14 cellular contexts compared by ENCODE assay signal in the genomic region with DNA sequence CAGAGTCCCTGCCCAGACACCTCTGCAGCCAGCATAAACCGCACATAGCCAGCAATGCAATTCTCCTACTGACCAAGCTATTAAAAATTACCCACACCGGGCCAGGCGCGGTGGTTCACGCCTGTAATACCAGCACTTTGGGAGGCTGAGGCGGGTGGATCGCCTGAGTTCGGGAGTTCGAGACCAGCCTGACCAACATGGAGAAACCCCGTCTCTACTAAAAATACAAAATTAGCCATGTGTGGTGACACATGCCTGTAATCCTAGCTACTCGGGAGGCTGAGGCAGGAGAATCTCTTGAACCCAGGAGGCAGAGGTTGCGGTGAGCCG. TPM values are rescaled to one million over a fixed set of nuclear protein-coding genes. Genes with fewer than 3 reads are reported as not detected.
DNase-seq lines count a peak whose midpoint lies in the region; ATAC-seq, FAIRE-seq and TF ChIP-seq lines count a peak whose summit lies in the region.
"Not testable (repeated sequence)": the region's sequence is repeated elsewhere in the genome, so short reads cannot be mapped to it uniquely, and the experiment has no call there.
"Had no signal": no experiment of that assay in that cellular context is flagged by ENCODE, and none has a peak within 500 bp of the region (broad histone marks: within the 10 kb centered on the region; RNA-seq: fewer than 3 reads in every experiment).

No MANE protein-coding gene starts in this region.

- H4K20me1 ChIP-seq in Karpas-422 (ENCODE audit: insufficient read depth, low read depth, low read length); SU-DHL-6 (ENCODE audit: low read depth, low read length): not testable (repeated sequence)
- H4K20me1 ChIP-seq in K562 (replicated peaks; ENCODE audit: control insufficient read depth, insufficient read depth, low read length): peaks cover 18% of the 10 kb centered on the region

- not testable (repeated sequence) for H3K9me2 ChIP-seq in Karpas-422 (replicated peaks; ENCODE audit: insufficient read depth, low read length); SU-DHL-6 (replicated peaks; ENCODE audit: insufficient read depth, low read length)

- TF ChIP-seq CTCF in A673 (conservative IDR thresholded peaks at IDR 0.05; ENCODE audit: low read depth, low read length); SU-DHL-6 (IDR thresholded peaks at IDR 0.05; ENCODE audit: insufficient read depth, low read length, poor library complexity, severe bottlenecking); K562 (IDR thresholded peaks at IDR 0.05 in 2 of 3, conservative IDR thresholded peaks at IDR 0.05 in 1 of 3; ENCODE audit: insufficient read depth in 2 of 3, low read depth in 1 of 3, low read length in 3 of 3); liver (IDR thresholded peaks at IDR 0.05; ENCODE audit: low read depth, low read length, missing input control); progenitor cell of endocrine pancreas (IDR thresholded peaks at IDR 0.05; ENCODE audit: unreplicated experiment): not testable (repeated sequence)

- H3F3A ChIP-seq in SU-DHL-6 (ENCODE audit: insufficient read depth): peaks cover 26% of the 10 kb centered on the region

- not testable (repeated sequence) for H3K27me3 ChIP-seq in A673 (replicated peaks; ENCODE audit: insufficient read depth, low read depth, low read length, poor library complexity); Karpas-422 (ENCODE audit: low read length); SU-DHL-6 (ENCODE audit: low read length); K562 (ENCODE audit: control insufficient read depth in 2 of 2, insufficient read depth in 2 of 2, low read length in 2 of 2); liver (ENCODE audit: control insufficient read depth in 4 of 4, insufficient read depth in 4 of 4, low read length in 3 of 4)

- peak overlapping the region; percentile 94 for H3K27ac ChIP-seq in A673 (ENCODE audit: low read depth, low read length, poor library complexity, severe bottlenecking)
- peak overlapping the region; percentile 91 for H3K27ac ChIP-seq in Karpas-422 (ENCODE audit: low read length)
- peak overlapping the region; percentile 91 for H3K27ac ChIP-seq in SU-DHL-6 (ENCODE audit: low read depth, low read length)
- H3K27ac ChIP-seq in K562 (ENCODE audit: extremely low read depth, low read depth, low read length): peak overlapping the region; percentile 70; the same call in 2 of the 3 replicates
- H3K27ac ChIP-seq in liver (ENCODE audit: low read depth in 1 of 2, low read length in 2 of 2): peak overlapping the region; percentile 96

- DNase-seq in A673 (ENCODE audit: low spot score); Karpas-422; K562 (ENCODE audit: extremely low read depth in 1 of 4, low spot score in 3 of 4); progenitor cell of endocrine pancreas (ENCODE audit: low spot score, unreplicated experiment): not testable (repeated sequence)

- H3K9ac ChIP-seq in ES-I3 (ENCODE audit: low read depth, low read length) (peak overlapping the region; percentile 14; the same call in 1 of the 2 replicates), Karpas-422 (ENCODE audit: low read length) (peak overlapping the region; percentile 68), SU-DHL-6 (ENCODE audit: low read length) (peak overlapping the region; percentile 53), K562 (ENCODE audit: insufficient read depth in 1 of 2, low read depth in 2 of 2, low read length in 2 of 2) (peak overlapping the region; percentile 58 to 82; a peak in 3 of 4 replicates), liver (ENCODE audit: low read depth in 1 of 2, low read length in 2 of 2) (peak overlapping the region in 1 of 2 donors; percentile 48)

- TF ChIP-seq RAD21 in K562 (CRISPR knock-in tag; conservative IDR thresholded peaks at IDR 0.05 in 1 of 2, IDR thresholded peaks at IDR 0.05 in 1 of 2); liver (IDR thresholded peaks at IDR 0.05): not testable (repeated sequence)

- not testable (repeated sequence) for TF ChIP-seq EP300 in K562 (IDR thresholded peaks at IDR 0.05; ENCODE audit: low read length)

- CTCF ChIA-PET in A673 (lab: Charles Lee); K562 (lab: Yijun Ruan, JAX; ENCODE audit: low intra/inter-chr PET ratio): not testable (repeated sequence)

- peak overlapping the region; percentile 94 for H3K4me3 Mint-ChIP-seq in activated T-helper 17 cell treated with anti-CD3 and anti-CD28 coated beads, Interleukin-2, amount 50 U/mL, for 72 hours
- not testable (repeated sequence) for H3K4me3 Mint-ChIP-seq in progenitor cell of endocrine pancreas (ENCODE audit: low read depth)

- not testable (repeated sequence) for ATAC-seq in activated T-helper 17 cell treated with anti-CD3 and anti-CD28 coated beads, Interleukin-2, amount 50 U/mL, for 72 hours (replicated peaks); K562

- H3K36me3 ChIP-seq in A673 (ENCODE audit: insufficient read depth, low read length, poor library complexity, severe bottlenecking) (peaks cover 47% of the 10 kb centered on the region), ES-I3 (ENCODE audit: insufficient read depth, low read length) (peaks cover 19% of the 10 kb centered on the region), Karpas-422 (ENCODE audit: insufficient read depth, low read length) (peaks cover 32% of the 10 kb centered on the region), K562 (ENCODE audit: control insufficient read depth, insufficient read depth, low read length) (peaks cover 79% of the 10 kb centered on the region)
- not testable (repeated sequence) for H3K36me3 ChIP-seq in SU-DHL-6 (ENCODE audit: low read length); liver (ENCODE audit: control insufficient read depth in 4 of 4, insufficient read depth in 3 of 4, low read depth in 1 of 4, low read length in 3 of 4)

- H3K27me3 Mint-ChIP-seq in activated T-helper 17 cell treated with anti-CD3 and anti-CD28 coated beads, Interleukin-2, amount 50 U/mL, for 72 hours; progenitor cell of endocrine pancreas: not testable (repeated sequence)

- in situ Hi-C loops in K562 (cut with MboI): not testable (repeated sequence)

- intact Hi-C loops in A673 (cut with micrococcal nuclease; ENCODE audit: unreplicated experiment): loop anchor here (10.0 kb wide), 1 partner anchor 160 kb away; the partner anchor contains the start of genes AP2A1 and TSKS
- intact Hi-C loops in K562 (cut with micrococcal nuclease): loop anchor here (5.0 kb wide), 1 partner anchor 58 kb away; the partner anchor contains the start of gene PNKP

- H3K36me3 Mint-ChIP-seq in activated T-helper 17 cell treated with anti-CD3 and anti-CD28 coated beads, Interleukin-2, amount 50 U/mL, for 72 hours (ENCODE audit: low read depth): peaks cover 100% of the 10 kb centered on the region
- peaks cover 10% of the 10 kb centered on the region for H3K36me3 Mint-ChIP-seq in progenitor cell of endocrine pancreas (ENCODE audit: insufficient read depth)

- peak overlapping the region; percentile 66 for H3K4me2 ChIP-seq in Karpas-422 (ENCODE audit: low read depth, low read length, poor library complexity, severe bottlenecking)
- peak overlapping the region; percentile 69 for H3K4me2 ChIP-seq in SU-DHL-6 (ENCODE audit: low read depth, low read length, poor library complexity, severe bottlenecking)
- peak overlapping the region; percentile 20; the same call in 1 of the 2 replicates for H3K4me2 ChIP-seq in K562 (ENCODE audit: insufficient read depth, low read length)

- POLR2A ChIA-PET in A673 (lab: Charles Lee; ENCODE audit: low non-redundant PET): interaction anchor here (0.6 to 0.7 kb wide), 2 partner anchors 11 to 40 kb away, joined by 3 read pairs; no protein-coding TSS in a partner anchor
- POLR2A ChIA-PET in K562 (lab: Yijun Ruan, JAX): interaction anchor here (0.6 to 1.0 kb wide), 2 partner anchors 14 to 98 kb away, joined by 3 to 6 read pairs; no protein-coding TSS in a partner anchor

- FAIRE-seq in K562 (lab: Jason Lieb, UNC): not testable (repeated sequence)

- H3K4me1 Mint-ChIP-seq in activated T-helper 17 cell treated with anti-CD3 and anti-CD28 coated beads, Interleukin-2, amount 50 U/mL, for 72 hours: peaks cover 40% of the 10 kb centered on the region
- peaks cover 24% of the 10 kb centered on the region for H3K4me1 Mint-ChIP-seq in progenitor cell of endocrine pancreas (ENCODE audit: low read depth)

- H2AFZ ChIP-seq in Karpas-422 (ENCODE audit: low read length); SU-DHL-6 (ENCODE audit: low read depth, low read length, severe bottlenecking); K562 (ENCODE audit: low read depth, low read length): not testable (repeated sequence)

- not testable (repeated sequence) for TF ChIP-seq POLR2A in K562 (conservative IDR thresholded peaks at IDR 0.05)

- H3K4me1 ChIP-seq in A673 (ENCODE audit: insufficient read depth, low read length, poor library complexity, severe bottlenecking) (peaks cover 37% of the 10 kb centered on the region), Karpas-422 (ENCODE audit: low read length) (peaks cover 60% of the 10 kb centered on the region), K562 (replicated peaks in 1 of 2; ENCODE audit: control insufficient read depth in 2 of 2, insufficient read depth in 2 of 2, low read length in 2 of 2) (peaks cover 30 to 69% of the 10 kb centered on the region in 2 experiments), liver (ENCODE audit: control insufficient read depth in 4 of 4, insufficient read depth in 4 of 4, low read length in 3 of 4) (peaks cover 13 to 49% (median 34%) of the 10 kb centered on the region in 4 donors)
- H3K4me1 ChIP-seq in ES-I3 (ENCODE audit: insufficient read depth, low read length): not testable (repeated sequence)

- H3K9me1 ChIP-seq in K562 (ENCODE audit: control insufficient read depth, insufficient read depth, low read length): not testable (repeated sequence)

- not testable (repeated sequence) for H3K9me3 Mint-ChIP-seq in activated T-helper 17 cell treated with anti-CD3 and anti-CD28 coated beads, Interleukin-2, amount 50 U/mL, for 72 hours; progenitor cell of endocrine pancreas (ENCODE audit: low read depth)

- H3K9me3 ChIP-seq in A673 (ENCODE audit: low read depth, low read length, poor library complexity, severe bottlenecking); ES-I3 (ENCODE audit: control insufficient read depth, insufficient read depth, low read length); Karpas-422 (ENCODE audit: low read length); SU-DHL-6 (ENCODE audit: insufficient read depth, low read length); K562 (replicated peaks; ENCODE audit: control insufficient read depth, insufficient read depth, low read depth, low read length); liver (ENCODE audit: control insufficient read depth in 4 of 4, low read length in 3 of 4): not testable (repeated sequence)

- BruUV-seq in A673 (replicated peaks; lab: Mats Ljungman, UMichigan); K562 (replicated peaks; lab: Mats Ljungman, UMichigan): not testable (repeated sequence)

- peak overlapping the region; percentile 25 for H3K4me3 ChIP-seq in A673 (ENCODE audit: low read depth, low read length, poor library complexity, severe bottlenecking)
- peak overlapping the region; percentile 52; the same call in 1 of the 2 replicates for H3K4me3 ChIP-seq in Karpas-422 (ENCODE audit: low read length)
- peak overlapping the region; percentile 18 for H3K4me3 ChIP-seq in SU-DHL-6 (ENCODE audit: insufficient read depth, low read length, poor library complexity, severe bottlenecking)
- H3K4me3 ChIP-seq in K562: not testable (repeated sequence)
- H3K4me3 ChIP-seq in liver (ENCODE audit: low read depth in 1 of 3, low read length in 3 of 3): peak overlapping the region in 1 of 3 donors; percentile 54

- peak overlapping the region; percentile 41 for H3K27ac Mint-ChIP-seq in activated T-helper 17 cell treated with anti-CD3 and anti-CD28 coated beads, Interleukin-2, amount 50 U/mL, for 72 hours
- H3K27ac Mint-ChIP-seq in progenitor cell of endocrine pancreas: peak overlapping the region; percentile 29

- WGBS in K562 (ENCODE audit: insufficient coverage, low coverage, missing lambda C conversion rate): 91% methylated on average over 13 of the region's 13 CpGs
- WGBS in liver: 47% methylated on average over 13 of the region's 13 CpGs

- H3K79me2 ChIP-seq in Karpas-422 (ENCODE audit: low read length): peaks cover 93% of the 10 kb centered on the region
- peaks cover 96% of the 10 kb centered on the region for H3K79me2 ChIP-seq in SU-DHL-6 (ENCODE audit: insufficient read depth, low read length)
- peaks cover 99% of the 10 kb centered on the region for H3K79me2 ChIP-seq in K562 (ENCODE audit: control insufficient read depth, insufficient read depth, low read length)

RNA-seq across cellular contexts. Expression of gene ATF5, which starts 4.2 kb away (rescaled TPM):
- total RNA-seq in A673 (2021) (302 and 322 TPM in 2 replicates), K562 (2014; rRNA removed) (20.5 and 21.7 TPM in 2 replicates), K562 (2014; rRNA removed; fragmentation: Illumina TruSeq; extraction: Trizol) (10.8 and 11.1 TPM in 2 replicates), K562 (2015; rRNA removed; fragmentation: Illumina TruSeq; extraction: Trizol) (11.1 and 13.0 TPM in 2 replicates), K562 (2021) (52.4 and 57.6 TPM in 2 replicates), liver (100 to 1,000 TPM in 1 of 2 donors, 10 to 100 TPM in 1; 42.3 to 143 TPM), progenitor cell of endocrine pancreas (14.5 and 15.9 TPM in 2 replicates)
- 454 and 537 TPM in 2 replicates for total RNA-seq in Karpas-422 (2014; rRNA removed; shearing (Covaris generic); ENCODE audit: low replicate concordance)
- 10 to 100 TPM; 26.0 to 28.6 TPM for total RNA-seq in activated T-helper 17 cell treated with anti-CD3 and anti-CD28 coated beads, Interleukin-2, amount 50 U/mL, for 72 hours
- 9.2 and 9.5 TPM in 2 replicates for total RNA-seq in K562 (2011; cell fraction: chromatin; rRNA removed; ENCODE audit: low replicate concordance)
- 5.7 and 9.2 TPM in 2 replicates for total RNA-seq in K562 (2011; cell fraction: nucleolus; rRNA removed)
- total RNA-seq in K562 (2011; cell fraction: nucleoplasm; rRNA removed): 10.9 and 12.4 TPM in 2 replicates
- polyA plus RNA-seq in K562 (2011; rRNA removed) (3.0 and 5.9 TPM in 2 replicates), K562 (2014; fragmentation: Illumina TruSeq; extraction: Trizol) (30.7 and 53.3 TPM in 2 replicates), K562 (2014; fragmentation: Nextera tagmentation; extraction: Ambion mirVana) (1 to 10 TPM; 3.8 to 5.2 TPM), K562 (2014; rRNA removed) (39.6 and 42.8 TPM in 2 replicates), liver (1,000 to 10,000 TPM in 1 of 2 donors, 100 to 1,000 TPM in 1; 550 to 2,086 TPM)
- polyA plus RNA-seq in K562 (2011; cell fraction: cytosol; rRNA removed): 4.5 and 8.9 TPM in 2 replicates
- polyA plus RNA-seq in K562 (2011; cell fraction: nucleus; rRNA removed): 6.4 and 6.8 TPM in 2 replicates
- 38.4 and 739 TPM in 2 replicates for polyA plus RNA-seq in K562 (2012)
- polyA minus RNA-seq in K562 (2011; rRNA and poly(A)+ RNA removed): 0.74 and 1.9 TPM in 2 replicates
- 2.4 and 4.5 TPM in 2 replicates for polyA minus RNA-seq in K562 (2011; cell fraction: cytosol; rRNA and poly(A)+ RNA removed)
- polyA minus RNA-seq in K562 (2011; cell fraction: nucleus; rRNA and poly(A)+ RNA removed): 0.54 and 0.89 TPM in 2 replicates

RNA-seq across cellular contexts. Expression of gene NUP62, which starts 4.5 kb away (rescaled TPM):
- total RNA-seq in A673 (2021) (98.5 and 100 TPM in 2 replicates), K562 (2014; rRNA removed) (78.5 and 101 TPM in 2 replicates), K562 (2014; rRNA removed; fragmentation: Illumina TruSeq; extraction: Trizol) (49.1 and 51.3 TPM in 2 replicates), K562 (2015; rRNA removed; fragmentation: Illumina TruSeq; extraction: Trizol) (68.0 and 70.2 TPM in 2 replicates), K562 (2021) (109 and 118 TPM in 2 replicates), liver (10 to 100 TPM; 14.2 to 19.8 TPM), progenitor cell of endocrine pancreas (80.8 and 85.9 TPM in 2 replicates)
- total RNA-seq in Karpas-422 (2014; rRNA removed; shearing (Covaris generic); ENCODE audit: low replicate concordance): 35.0 and 37.9 TPM in 2 replicates
- 100 to 1,000 TPM; 158 to 172 TPM for total RNA-seq in activated T-helper 17 cell treated with anti-CD3 and anti-CD28 coated beads, Interleukin-2, amount 50 U/mL, for 72 hours
- total RNA-seq in K562 (2011; cell fraction: chromatin; rRNA removed; ENCODE audit: low replicate concordance): 61.1 and 124 TPM in 2 replicates
- 57.5 and 59.2 TPM in 2 replicates for total RNA-seq in K562 (2011; cell fraction: nucleolus; rRNA removed)
- total RNA-seq in K562 (2011; cell fraction: nucleoplasm; rRNA removed): 77.8 and 90.7 TPM in 2 replicates
- polyA plus RNA-seq in K562 (2011; rRNA removed) (20.8 and 27.4 TPM in 2 replicates), K562 (2014; fragmentation: Illumina TruSeq; extraction: Trizol) (89.2 and 102 TPM in 2 replicates), K562 (2014; fragmentation: Nextera tagmentation; extraction: Ambion mirVana) (10 to 100 TPM; 16.9 to 20.7 TPM), K562 (2014; rRNA removed) (66.0 and 71.8 TPM in 2 replicates), liver (10 to 100 TPM; 16.7 to 19.6 TPM)
- 24.2 and 45.3 TPM in 2 replicates for polyA plus RNA-seq in K562 (2011; cell fraction: cytosol; rRNA removed)
- 21.8 and 35.3 TPM in 2 replicates for polyA plus RNA-seq in K562 (2011; cell fraction: nucleus; rRNA removed)
- 51.8 and 87.1 TPM in 2 replicates for polyA plus RNA-seq in K562 (2012)
- 14.2 and 15.0 TPM in 2 replicates for polyA minus RNA-seq in K562 (2011; rRNA and poly(A)+ RNA removed)
- 25.2 and 30.2 TPM in 2 replicates for polyA minus RNA-seq in K562 (2011; cell fraction: cytosol; rRNA and poly(A)+ RNA removed)
- polyA minus RNA-seq in K562 (2011; cell fraction: nucleus; rRNA and poly(A)+ RNA removed): 12.9 and 13.6 TPM in 2 replicates

RNA-seq across cellular contexts. Expression of gene IL4I1, which starts 28.2 kb away (rescaled TPM):
- total RNA-seq in A673 (2021) (1.3 TPM in 2 replicates), K562 (2014; rRNA removed) (0.90 and 0.95 TPM in 2 replicates), K562 (2014; rRNA removed; fragmentation: Illumina TruSeq; extraction: Trizol) (0.33 TPM in 1 of 2 replicates, not detected in the other), K562 (2015; rRNA removed; fragmentation: Illumina TruSeq; extraction: Trizol) (0.19 and 0.43 TPM in 2 replicates), K562 (2021) (0.55 and 0.76 TPM in 2 replicates), liver (under 1 TPM; 0.08 to 0.75 TPM), progenitor cell of endocrine pancreas (0.24 and 0.40 TPM in 2 replicates)
- total RNA-seq in Karpas-422 (2014; rRNA removed; shearing (Covaris generic); ENCODE audit: low replicate concordance): not detected in 2 replicates
- total RNA-seq in activated T-helper 17 cell treated with anti-CD3 and anti-CD28 coated beads, Interleukin-2, amount 50 U/mL, for 72 hours: 100 to 1,000 TPM in 1 of 2 donors, 10 to 100 TPM in 1; 42.0 to 177 TPM
- total RNA-seq in K562 (2011; cell fraction: chromatin; rRNA removed; ENCODE audit: low replicate concordance): 0.93 TPM in 1 of 2 replicates, not detected in the other
- 1.8 TPM in 2 replicates for total RNA-seq in K562 (2011; cell fraction: nucleolus; rRNA removed)
- 0.37 and 0.46 TPM in 2 replicates for total RNA-seq in K562 (2011; cell fraction: nucleoplasm; rRNA removed)
- polyA plus RNA-seq in K562 (2011; rRNA removed) (0.06 and 0.31 TPM in 2 replicates), K562 (2014; fragmentation: Illumina TruSeq; extraction: Trizol) (0.15 TPM in 1 of 2 replicates, not detected in the other), K562 (2014; fragmentation: Nextera tagmentation; extraction: Ambion mirVana) (under 1 TPM in 1 of 2 experiments, not detected in 1; 0.13 TPM), K562 (2014; rRNA removed) (0.09 and 0.44 TPM in 2 replicates), liver (under 1 TPM; 0.17 to 0.30 TPM)
- polyA plus RNA-seq in K562 (2011; cell fraction: cytosol; rRNA removed): 0.04 and 0.36 TPM in 2 replicates
- 0.24 and 0.27 TPM in 2 replicates for polyA plus RNA-seq in K562 (2011; cell fraction: nucleus; rRNA removed)
- 0.50 and 0.56 TPM in 2 replicates for polyA plus RNA-seq in K562 (2012)
- polyA minus RNA-seq in K562 (2011; rRNA and poly(A)+ RNA removed): 0.11 TPM in 1 of 2 replicates, not detected in the other
- 0.67 and 0.73 TPM in 2 replicates for polyA minus RNA-seq in K562 (2011; cell fraction: cytosol; rRNA and poly(A)+ RNA removed)
- polyA minus RNA-seq in K562 (2011; cell fraction: nucleus; rRNA and poly(A)+ RNA removed): 0.67 and 0.81 TPM in 2 replicates

RNA-seq across cellular contexts. Expression of gene SIGLEC11, which starts 36.1 kb away (rescaled TPM):
- not detected in 2 replicates for total RNA-seq in A673 (2021)
- 0.87 TPM in 1 of 2 replicates, not detected in the other for total RNA-seq in Karpas-422 (2014; rRNA removed; shearing (Covaris generic); ENCODE audit: low replicate concordance)
- not detected for total RNA-seq in activated T-helper 17 cell treated with anti-CD3 and anti-CD28 coated beads, Interleukin-2, amount 50 U/mL, for 72 hours
- total RNA-seq in K562 (2011; cell fraction: chromatin; rRNA removed; ENCODE audit: low replicate concordance): not detected in 2 replicates
- not detected in 2 replicates for total RNA-seq in K562 (2011; cell fraction: nucleolus; rRNA removed)
- total RNA-seq in K562 (2011; cell fraction: nucleoplasm; rRNA removed): not detected in 2 replicates
- not detected in 2 replicates for total RNA-seq in K562 (2014; rRNA removed)
- not detected in 2 replicates for total RNA-seq in K562 (2014; rRNA removed; fragmentation: Illumina TruSeq; extraction: Trizol)
- total RNA-seq in K562 (2015; rRNA removed; fragmentation: Illumina TruSeq; extraction: Trizol): not detected in 2 replicates
- total RNA-seq in K562 (2021): not detected in 2 replicates
- not detected in 2 replicates for polyA plus RNA-seq in K562 (2011; rRNA removed)
- polyA plus RNA-seq in K562 (2011; cell fraction: cytosol; rRNA removed): not detected in 2 replicates
- 0.04 TPM in 1 of 2 replicates, not detected in the other for polyA plus RNA-seq in K562 (2011; cell fraction: nucleus; rRNA removed)
- polyA plus RNA-seq in K562 (2012): not detected in 2 replicates
- polyA plus RNA-seq in K562 (2014; fragmentation: Illumina TruSeq; extraction: Trizol): not detected in 2 replicates
- not detected for polyA plus RNA-seq in K562 (2014; fragmentation: Nextera tagmentation; extraction: Ambion mirVana)
- polyA plus RNA-seq in K562 (2014; rRNA removed): not detected in 2 replicates
- polyA minus RNA-seq in K562 (2011; rRNA and poly(A)+ RNA removed): not detected in 2 replicates
- not detected in 2 replicates for polyA minus RNA-seq in K562 (2011; cell fraction: cytosol; rRNA and poly(A)+ RNA removed)
- polyA minus RNA-seq in K562 (2011; cell fraction: nucleus; rRNA and poly(A)+ RNA removed): not detected in 2 replicates
- total RNA-seq in liver: 1 to 10 TPM; 4.4 to 8.9 TPM
- 1 to 10 TPM in 1 of 2 donors, under 1 TPM in 1; 0.49 to 2.1 TPM for polyA plus RNA-seq in liver
- total RNA-seq in progenitor cell of endocrine pancreas: not detected in 2 replicates
- total RNA-seq: CD8-positive, alpha-beta memory T cell; G401; H9; HT-29; SJSA1 had no signal
- polyA plus RNA-seq: BJ; CD8-positive, alpha-beta memory T cell had no signal

RNA-seq across cellular contexts. Expression of gene TBC1D17, which starts 47.3 kb away (rescaled TPM):
- 35.1 and 40.0 TPM in 2 replicates for total RNA-seq in A673 (2021)
- 13.6 and 17.8 TPM in 2 replicates for total RNA-seq in Karpas-422 (2014; rRNA removed; shearing (Covaris generic); ENCODE audit: low replicate concordance)
- total RNA-seq in activated T-helper 17 cell treated with anti-CD3 and anti-CD28 coated beads, Interleukin-2, amount 50 U/mL, for 72 hours: 10 to 100 TPM; 21.4 to 57.4 TPM
- total RNA-seq in K562 (2011; cell fraction: chromatin; rRNA removed; ENCODE audit: low replicate concordance): 34.8 and 78.7 TPM in 2 replicates
- total RNA-seq in K562 (2011; cell fraction: nucleolus; rRNA removed): 40.9 and 43.4 TPM in 2 replicates
- 33.2 and 34.5 TPM in 2 replicates for total RNA-seq in K562 (2011; cell fraction: nucleoplasm; rRNA removed)
- 3.8 and 6.8 TPM in 2 replicates for total RNA-seq in K562 (2014; rRNA removed)
- total RNA-seq in K562 (2014; rRNA removed; fragmentation: Illumina TruSeq; extraction: Trizol): 2.6 and 3.2 TPM in 2 replicates
- 2.4 and 3.5 TPM in 2 replicates for total RNA-seq in K562 (2015; rRNA removed; fragmentation: Illumina TruSeq; extraction: Trizol)
- total RNA-seq in K562 (2021): 14.2 and 16.0 TPM in 2 replicates
- 7.4 and 10.5 TPM in 2 replicates for polyA plus RNA-seq in K562 (2011; rRNA removed)
- 8.7 and 14.7 TPM in 2 replicates for polyA plus RNA-seq in K562 (2011; cell fraction: cytosol; rRNA removed)
- polyA plus RNA-seq in K562 (2011; cell fraction: nucleus; rRNA removed): 33.2 and 48.4 TPM in 2 replicates
- polyA plus RNA-seq in K562 (2012): 15.8 and 16.9 TPM in 2 replicates
- polyA plus RNA-seq in K562 (2014; fragmentation: Illumina TruSeq; extraction: Trizol): 8.7 and 11.7 TPM in 2 replicates
- polyA plus RNA-seq in K562 (2014; fragmentation: Nextera tagmentation; extraction: Ambion mirVana): under 1 TPM; 0.42 to 0.46 TPM
- 14.7 and 18.2 TPM in 2 replicates for polyA plus RNA-seq in K562 (2014; rRNA removed)
- 5.7 and 7.2 TPM in 2 replicates for polyA minus RNA-seq in K562 (2011; rRNA and poly(A)+ RNA removed)
- 9.1 and 9.2 TPM in 2 replicates for polyA minus RNA-seq in K562 (2011; cell fraction: cytosol; rRNA and poly(A)+ RNA removed)
- polyA minus RNA-seq in K562 (2011; cell fraction: nucleus; rRNA and poly(A)+ RNA removed): 12.3 and 15.3 TPM in 2 replicates
- 10 to 100 TPM; 11.3 to 14.9 TPM for total RNA-seq in liver
- 10 to 100 TPM; 19.5 to 27.9 TPM for polyA plus RNA-seq in liver
- total RNA-seq in progenitor cell of endocrine pancreas: 44.6 and 45.4 TPM in 2 replicates

Comparison
In these comparisons a context has a peak if more than half of its experiments do, and no peak if none do; other contexts are left out.
1. RNA of gene IL4I1, which starts 28.2 kb away (total RNA-seq): 42.0 to 177 TPM in activated T-helper 17 cell treated with anti-CD3 and anti-CD28 coated beads, Interleukin-2, amount 50 U/mL, for 72 hours; 1.3 TPM in A673, 0.08 to 0.75 TPM in liver, 0.19 to 1.8 TPM in K562, 0.24 to 0.40 TPM in progenitor cell of endocrine pancreas and not detected in Karpas-422; every median in the first group is over 10 times any median in the second.
2. Peak in every context shown above with its lines, with median percentiles within 50 percentile points of each other: H3K27ac ChIP-seq and H3K4me2 ChIP-seq.